Comparison of ENCODE assay signal across 8 cellular contexts in genomic region chr6:116010400-116011095, GRCh38. TPM values are rescaled to one million over a fixed set of nuclear protein-coding genes. Genes with fewer than 3 reads are reported as not detected.
DNase-seq lines count a peak whose midpoint lies in the region; ATAC-seq and TF ChIP-seq lines count a peak whose summit lies in the region.

No MANE protein-coding gene starts in this region.

- CTCF ChIA-PET in GM10248 (lab: Yijun Ruan, JAX) (interaction anchor here (0.6 to 3.8 kb wide), 35 partner anchors 9 to 215 kb away, joined by 3 to 28 read pairs (median 4); partner anchors contain the start of gene NT5DC1), MCF 10A (lab: Yijun Ruan, JAX) (interaction anchor here (0.6 to 4.9 kb wide), 24 partner anchors 8 to 1520 kb away, joined by 3 to 88 read pairs (median 6); partner anchors contain the start of genes FRK and NT5DC1)

- H3K36me3 Mint-ChIP-seq in H9 (ENCODE audit: insufficient read depth in 1 of 3, low read depth in 3 of 3), result no peaks in the 10 kb centered on the region
- no peaks in the 10 kb centered on the region for H3K36me3 Mint-ChIP-seq in T-helper 17 cell (ENCODE audit: low read depth)
- no peaks in the 10 kb centered on the region for H3K36me3 Mint-ChIP-seq in MCF 10A (ENCODE audit: insufficient read depth, unreplicated experiment)

- H3K27me3 Mint-ChIP-seq in H9 (ENCODE audit: low read depth), result no peaks in the 10 kb centered on the region
- H3K27me3 Mint-ChIP-seq in T-helper 17 cell, result peaks cover 34% of the 10 kb centered on the region
- no peaks in the 10 kb centered on the region for H3K27me3 Mint-ChIP-seq in MCF 10A (ENCODE audit: insufficient read depth, unreplicated experiment)

- no peak overlapping the region for H2BK20ac ChIP-seq in H9 (ENCODE audit: low read depth, low read length, poor library complexity, severe bottlenecking)

- POLR2A ChIA-PET in GM10248 (lab: Yijun Ruan, JAX) (interaction anchor here (1.0 kb wide), 1 partner anchor 90 kb away, joined by 3 read pairs; the partner anchor contains the start of gene NT5DC1), MCF 10A (lab: Yijun Ruan, JAX) (interaction anchor here (0.6 to 3.6 kb wide), 8 partner anchors 12 to 376 kb away, joined by 3 to 40 read pairs (median 5); partner anchors contain the start of genes FRK and NT5DC1)

- no peak overlapping the region for H3T11ph ChIP-seq in H9 (ENCODE audit: low read length)

- H2AK5ac ChIP-seq in H9 (ENCODE audit: insufficient read length, low read length), result no peak overlapping the region

- DNase-seq in GM10248 (ENCODE audit: extremely low spot score) (peak; percentile 15), H9 (peak; percentile 55), NCI-H1092 treated with DMSO at 0.1 percent for 48 hours (lab: John Stamatoyannopoulos, UW) (peak; percentile 44), T-helper 17 cell (peak; percentile 10 to 24 (median 14)), MCF 10A (ENCODE audit: unreplicated experiment) (peak; percentile 81), iris pigment epithelial cell (ENCODE audit: low read depth) (peak; percentile 75), DMS79 treated with DMSO at 0.1 percent for 48 hours (lab: John Stamatoyannopoulos, UW) (no peak)
- DNase-seq in stimulated activated CD4-positive, alpha-beta T cell treated with anti-CD3 and anti-CD28 coated beads, Interleukin-15, amount 100 ng/mL, for 24 hours, result peak; percentile 67

- no peak overlapping the region for H3K14ac ChIP-seq in H9 (ENCODE audit: insufficient read depth, low read length)

- H2BK120ac ChIP-seq in H9 (ENCODE audit: low read depth, low read length, poor library complexity, severe bottlenecking), result no peak overlapping the region

- no CpG with 5 or more reads among the region's 5 CpGs for WGBS in H9 (ENCODE audit: extremely low coverage, insufficient read length, low lambda C conversion rate)

- BruUV-seq in MCF 10A (replicated peaks; lab: Mats Ljungman, UMichigan), result no TSS peak

- H2BK12ac ChIP-seq in H9 (ENCODE audit: insufficient read length, low read depth, low read length), result no peak overlapping the region

- no peak overlapping the region for H4K8ac ChIP-seq in H9 (replicated peaks; ENCODE audit: insufficient read length, low read depth, low read length)

- H3K27me3 ChIP-seq in H9 (ENCODE audit: insufficient read depth, low read length), result no peaks in the 10 kb centered on the region

- no peak overlapping the region for H2BK5ac ChIP-seq in H9 (ENCODE audit: insufficient read length, low read length)

- no peak overlapping the region for H3K56ac ChIP-seq in H9 (ENCODE audit: insufficient read length, low read depth, low read length)

- H4K91ac ChIP-seq in H9 (ENCODE audit: insufficient read length, low read depth, low read length), result no peak overlapping the region

- H3K18ac ChIP-seq in H9 (ENCODE audit: insufficient read length, low read depth, low read length), result no peak overlapping the region

- H3K4me1 Mint-ChIP-seq in H9 (peaks cover 0 to 2% of the 10 kb centered on the region in 2 experiments; a peak in 1 of 4 replicates), T-helper 17 cell (no peaks in the 10 kb centered on the region), MCF 10A (ENCODE audit: insufficient read depth, unreplicated experiment) (peaks cover 27% of the 10 kb centered on the region)

- no peak overlapping the region for H3K23ac ChIP-seq in H9 (ENCODE audit: insufficient read length, low read depth, low read length)

- H3K79me2 ChIP-seq in H9 (ENCODE audit: insufficient read depth, low read length), result no peaks in the 10 kb centered on the region

- intact Hi-C loops in MCF 10A (cut with micrococcal nuclease), result loop anchor here (1.0 kb wide), 2 partner anchors 50 to 87 kb away; partner anchors contain the start of gene FRK

- H3K9me3 ChIP-seq in H9 (ENCODE audit: control insufficient read depth, low read depth, low read length) (no peaks in the 10 kb centered on the region), T-helper 17 cell (ENCODE audit: control insufficient read depth, low read length, poor library complexity, severe bottlenecking) (no peaks in the 10 kb centered on the region)

- no peak overlapping the region for H3K4me3 Mint-ChIP-seq in H9
- H3K4me3 Mint-ChIP-seq in T-helper 17 cell, result no peak overlapping the region
- no peak overlapping the region for H3K4me3 Mint-ChIP-seq in MCF 10A (ENCODE audit: unreplicated experiment)

- no peak overlapping the region for H3K4ac ChIP-seq in H9 (ENCODE audit: low read depth, low read length)

- H4K5ac ChIP-seq in H9 (ENCODE audit: insufficient read length, low read depth, low read length), result no peak overlapping the region

- TF ChIP-seq CTCF in GM10248 (IDR thresholded peaks at IDR 0.05; ENCODE audit: control extremely low read depth, extremely low read depth, low read depth, missing control alignments) (peak; percentile 80), H9 (conservative IDR thresholded peaks at IDR 0.05) (peak; percentile 92), MCF 10A (IDR thresholded peaks at IDR 0.05; ENCODE audit: unreplicated experiment) (peak; percentile 81)

- no peaks in the 10 kb centered on the region for H3K4me1 ChIP-seq in H9 (ENCODE audit: insufficient read depth, low read length)

- no peak overlapping the region for H3K9ac ChIP-seq in H9 (ENCODE audit: extremely low read depth, insufficient read length, low read length)

- H4K20me1 ChIP-seq in H9 (ENCODE audit: control insufficient read depth, insufficient read depth, insufficient read length), result no peaks in the 10 kb centered on the region

- H3K4me2 ChIP-seq in H9 (ENCODE audit: insufficient read depth, insufficient read length, low read length), result no peak overlapping the region

- H2BK15ac ChIP-seq in H9 (ENCODE audit: low read depth, low read length), result no peak overlapping the region

- ATAC-seq in T-helper 17 cell, result no peak

- no peak overlapping the region for H3K27ac ChIP-seq in H9 (ENCODE audit: insufficient read length, low read depth, low read length)

- no peaks in the 10 kb centered on the region for H3K9me3 Mint-ChIP-seq in H9
- no peaks in the 10 kb centered on the region for H3K9me3 Mint-ChIP-seq in MCF 10A (ENCODE audit: unreplicated experiment)

- no peaks in the 10 kb centered on the region for H3K79me1 ChIP-seq in H9 (ENCODE audit: insufficient read depth, low read depth, low read length, poor library complexity, severe bottlenecking)

- H3K27ac Mint-ChIP-seq in H9 (no peak overlapping the region), T-helper 17 cell (no peak overlapping the region), MCF 10A (ENCODE audit: low read depth, unreplicated experiment) (no peak overlapping the region)

- no peak overlapping the region for H2AFZ ChIP-seq in H9 (ENCODE audit: low read length)

- H3K23me2 ChIP-seq in H9 (ENCODE audit: insufficient read length, low read depth, low read length, poor library complexity, severe bottlenecking), result no peaks in the 10 kb centered on the region

RNA-seq across cellular contexts. Expression of gene FRK, which starts 50.1 kb away (rescaled TPM):
- 0.09 and 0.15 TPM in 2 replicates for total RNA-seq in H9 (2021)
- total RNA-seq in T-helper 17 cell, result under 1 TPM in 1 of 2 donors, not detected in 1; 0.02 TPM
- total RNA-seq in MCF 10A (2022), result 0.82 and 0.98 TPM in 2 replicates
